25 cellular contexts compared by ENCODE assay signal in the genomic region with DNA sequence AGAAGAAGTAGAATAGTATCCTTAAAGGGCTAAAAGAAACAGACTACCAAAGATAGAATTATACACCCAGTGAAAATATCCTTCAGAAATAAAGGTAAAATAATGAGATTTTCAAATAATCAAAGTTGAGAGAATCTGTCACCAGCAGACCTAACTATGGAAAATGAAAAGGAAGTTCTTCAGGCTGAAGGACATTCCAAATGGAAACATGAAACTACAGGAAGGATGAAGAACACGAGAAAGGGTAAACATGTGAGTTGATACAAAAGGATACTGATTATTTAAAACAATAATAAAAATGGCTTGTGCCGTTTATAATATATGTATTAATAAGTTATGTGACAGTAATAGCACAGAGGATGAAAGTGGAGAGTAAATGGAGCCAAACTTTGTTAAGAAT. TPM values are rescaled to one million over a fixed set of nuclear protein-coding genes. Genes with fewer than 3 reads are reported as not detected.
"Had no signal": no experiment of that assay in that cellular context is flagged by ENCODE, and none has a peak within 500 bp of the region (broad histone marks: within the 10 kb centered on the region; RNA-seq: fewer than 3 reads in every experiment).

No MANE protein-coding gene starts in this region.

- FAIRE-seq: islet of Langerhans, keratinocyte had no signal

- DNase-seq: colonic mucosa; cortex of kidney; dorsolateral prefrontal cortex; effector CD4-positive, alpha-beta T cell; effector memory CD4-positive, alpha-beta T cell; erythroblast; esophagus squamous epithelium; foreskin fibroblast; foreskin melanocyte; gastrocnemius medialis; glutamatergic neuron; head of caudate nucleus; heart right ventricle; hippocampal formation; left cardiac atrium; left lung; left ventricle myocardium superior; lower lobe of right lung; mammary epithelial cell; mesendoderm; midbrain; naive thymus-derived CD4-positive, alpha-beta T cell had no signal

RNA-seq across cellular contexts. Expression of a gene that starts 57.1 kb away (rescaled TPM):
- total RNA-seq: kidney epithelial cell had no signal
